Comparison of ENCODE assay signal across 16 cellular contexts in the genomic region with DNA sequence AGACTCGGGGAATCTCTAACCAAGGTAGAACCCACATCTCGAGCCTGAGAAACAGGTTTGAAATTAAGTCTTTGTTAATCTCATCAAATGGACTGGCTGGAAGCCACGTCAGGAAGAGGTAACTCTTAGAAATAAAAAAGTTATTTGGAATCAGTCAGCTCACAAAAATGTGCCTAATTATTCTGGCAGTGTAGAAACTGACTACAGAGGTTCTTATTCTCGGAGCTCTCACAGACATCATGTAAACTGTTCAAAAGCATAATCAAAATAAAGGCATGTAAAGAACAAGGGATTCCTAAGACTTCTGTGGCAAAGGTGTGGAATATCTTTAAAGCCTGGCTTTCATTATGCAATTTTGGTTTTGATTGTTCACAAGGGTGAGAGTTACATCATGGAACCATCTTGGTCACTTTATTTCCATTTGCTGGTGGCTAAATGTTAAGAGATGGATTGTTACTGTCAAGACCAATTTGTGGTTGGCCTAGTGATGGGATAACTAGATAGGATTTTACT.
DNase-seq lines count a peak whose midpoint lies in the region; ATAC-seq lines count a peak whose summit lies in the region.
"Had no signal": no experiment of that assay in that cellular context is flagged by ENCODE, and none has a peak within 500 bp of the region (broad histone marks: within the 10 kb centered on the region; RNA-seq: fewer than 3 reads in every experiment).

No MANE protein-coding gene starts in this region.

- H3K27me3 Mint-ChIP-seq in activated naive CD8-positive, alpha-beta T cell treated with anti-CD3 and anti-CD28 coated beads, Interleukin-2, amount 50 U/mL, for 24 hours: no peaks in the 10 kb centered on the region
- H3K27me3 Mint-ChIP-seq in activated naive CD8-positive, alpha-beta T cell treated with anti-CD3 and anti-CD28 coated beads for 36 hours: no peaks in the 10 kb centered on the region
- H3K27me3 Mint-ChIP-seq: CD4-positive, alpha-beta memory T cell had no signal

- no peak for ATAC-seq in activated naive CD8-positive, alpha-beta T cell treated with anti-CD3 and anti-CD28 coated beads, Interleukin-2, amount 50 U/mL, for 24 hours
- ATAC-seq in GM19324 (IDR thresholded peaks at IDR 0.05; ENCODE audit: low FRiP score, unreplicated experiment): no peak

- H3K9me3 ChIP-seq in SJCRH30 (replicated peaks): no peaks in the 10 kb centered on the region
- H3K9me3 ChIP-seq: BE2C had no signal

- no peak for DNase-seq in activated naive CD8-positive, alpha-beta T cell treated with anti-CD3 and anti-CD28 coated beads, Interleukin-2, amount 50 U/mL, for 24 hours
- no peak for DNase-seq in activated naive CD8-positive, alpha-beta T cell treated with anti-CD3 and anti-CD28 coated beads for 36 hours
- peak; percentile 22 for DNase-seq in SK-N-DZ (ENCODE audit: low spot score)
- DNase-seq in astrocyte of the hippocampus (ENCODE audit: low read depth, low spot score): peak; percentile 58
- no peak for DNase-seq in OCI-M2 (lab: John Stamatoyannopoulos, UW; ENCODE audit: unreplicated experiment)
- DNase-seq in SJCRH30: no peak
- no peak for DNase-seq in HCEC 1CT
- DNase-seq: BE2C; CD4-positive, alpha-beta memory T cell; GOT3; KBM-7; NCI-H1417; NCI-H187; NCI-H345; NCI-H526 had no signal

- no peaks in the 10 kb centered on the region for H3K9me3 Mint-ChIP-seq in activated naive CD8-positive, alpha-beta T cell treated with anti-CD3 and anti-CD28 coated beads, Interleukin-2, amount 50 U/mL, for 24 hours
- H3K9me3 Mint-ChIP-seq in activated naive CD8-positive, alpha-beta T cell treated with anti-CD3 and anti-CD28 coated beads for 36 hours: no peaks in the 10 kb centered on the region

- no peak overlapping the region for H3K27ac ChIP-seq in SJCRH30

- peaks cover 43% of the 10 kb centered on the region for H3K36me3 Mint-ChIP-seq in activated naive CD8-positive, alpha-beta T cell treated with anti-CD3 and anti-CD28 coated beads, Interleukin-2, amount 50 U/mL, for 24 hours (ENCODE audit: low read depth)
- H3K36me3 Mint-ChIP-seq in activated naive CD8-positive, alpha-beta T cell treated with anti-CD3 and anti-CD28 coated beads for 36 hours: peaks cover 28% of the 10 kb centered on the region

- H3K4me1 ChIP-seq in SJCRH30: no peaks in the 10 kb centered on the region
- H3K4me1 ChIP-seq: BE2C had no signal

- peaks cover 21% of the 10 kb centered on the region for H3K4me1 Mint-ChIP-seq in activated naive CD8-positive, alpha-beta T cell treated with anti-CD3 and anti-CD28 coated beads, Interleukin-2, amount 50 U/mL, for 24 hours
- peaks cover 14% of the 10 kb centered on the region for H3K4me1 Mint-ChIP-seq in activated naive CD8-positive, alpha-beta T cell treated with anti-CD3 and anti-CD28 coated beads for 36 hours

- H3K4me3 Mint-ChIP-seq in activated naive CD8-positive, alpha-beta T cell treated with anti-CD3 and anti-CD28 coated beads, Interleukin-2, amount 50 U/mL, for 24 hours: no peak overlapping the region
- H3K4me3 Mint-ChIP-seq in activated naive CD8-positive, alpha-beta T cell treated with anti-CD3 and anti-CD28 coated beads for 36 hours: no peak overlapping the region
- H3K4me3 Mint-ChIP-seq: CD4-positive, alpha-beta memory T cell had no signal

- no peak overlapping the region for H3K4me3 ChIP-seq in SJCRH30

- peak overlapping the region; percentile 17 for H3K27ac Mint-ChIP-seq in activated naive CD8-positive, alpha-beta T cell treated with anti-CD3 and anti-CD28 coated beads, Interleukin-2, amount 50 U/mL, for 24 hours
- H3K27ac Mint-ChIP-seq in activated naive CD8-positive, alpha-beta T cell treated with anti-CD3 and anti-CD28 coated beads for 36 hours: no peak overlapping the region

- no peaks in the 10 kb centered on the region for H3K27me3 ChIP-seq in SJCRH30
- H3K27me3 ChIP-seq: BE2C had no signal

- H3K36me3 ChIP-seq in SJCRH30: no peaks in the 10 kb centered on the region

Comparison
In these comparisons a context has a peak if more than half of its experiments do, and no peak if none do; other contexts are left out.
1. DNase-seq: peak in SK-N-DZ (single experiment) and astrocyte of the hippocampus (single experiment); none in activated naive CD8-positive, alpha-beta T cell treated with anti-CD3 and anti-CD28 coated beads, Interleukin-2, amount 50 U/mL, for 24 hours (single experiment), activated naive CD8-positive, alpha-beta T cell treated with anti-CD3 and anti-CD28 coated beads for 36 hours (single experiment), OCI-M2 (single experiment), SJCRH30 (0 of 2) and HCEC 1CT (single experiment).